In the genomic region with DNA sequence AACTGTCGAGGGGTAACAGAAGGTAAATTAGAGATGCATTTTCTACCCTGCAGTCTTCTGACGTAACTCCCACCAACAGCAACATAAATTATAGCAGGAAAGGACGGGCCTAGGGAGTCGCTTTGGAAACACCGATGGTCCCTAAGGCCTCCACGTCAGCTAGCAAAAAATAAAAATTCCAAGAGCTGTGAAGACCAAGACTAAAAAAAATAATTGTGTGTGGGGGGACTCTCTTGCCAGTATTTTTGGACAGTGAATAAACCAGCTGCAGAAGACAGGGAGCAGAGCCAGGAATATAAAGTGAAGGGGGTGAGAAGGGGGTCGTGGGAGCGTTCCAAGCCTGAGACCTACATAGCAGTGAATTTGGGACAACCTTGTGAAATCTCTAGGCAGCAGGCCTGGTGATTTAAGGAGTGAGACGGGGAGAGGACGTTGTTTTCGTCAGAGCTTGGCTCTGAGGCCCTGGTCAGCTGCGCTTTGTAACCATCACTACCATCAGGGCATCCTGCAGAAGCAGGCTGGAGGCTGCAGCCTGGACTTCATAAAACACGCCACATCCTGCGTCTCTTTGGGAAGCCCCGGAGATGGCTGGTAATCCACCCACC, we compare ENCODE assay signal across 14 cellular contexts.
DNase-seq lines count a peak whose midpoint lies in the region; ATAC-seq, FAIRE-seq and TF ChIP-seq lines count a peak whose summit lies in the region.
"Had no signal": no experiment of that assay in that cellular context is flagged by ENCODE, and none has a peak within 500 bp of the region (broad histone marks: within the 10 kb centered on the region; RNA-seq: fewer than 3 reads in every experiment).

No MANE protein-coding gene starts in this region.

- no peaks in the 10 kb centered on the region for H3K79me2 ChIP-seq in HepG2 (ENCODE audit: insufficient read depth, low read length)

- ATAC-seq in HepG2 (no peak), psoas muscle (peak; percentile 46 to 80 (median 71)), GM21381 (IDR thresholded peaks at IDR 0.05; ENCODE audit: unreplicated experiment) (no peak), HG02981 (IDR thresholded peaks at IDR 0.05; ENCODE audit: unreplicated experiment) (no peak)

- H3K4me2 ChIP-seq in HepG2 (ENCODE audit: low read depth, low read length): no peak overlapping the region

- intact Hi-C loops in HepG2 (cut with micrococcal nuclease; ENCODE audit: unreplicated experiment) (no loop called here), psoas muscle (cut with DNase I) (loop anchor here in 1 of 2 donors (10.0 kb wide), 1 partner anchor 191 kb away; no protein-coding TSS in a partner anchor)

- H3K36me3 ChIP-seq in liver (ENCODE audit: control insufficient read depth in 4 of 4, insufficient read depth in 3 of 4, low read depth in 1 of 4, low read length in 3 of 4) (peaks cover 0 to 10% (median 2%) of the 10 kb centered on the region in 4 donors), HepG2 (replicated peaks in 1 of 2; ENCODE audit: control insufficient read depth in 1 of 2, insufficient read depth in 2 of 2, low read length in 2 of 2) (no peaks in the 10 kb centered on the region), psoas muscle (ENCODE audit: insufficient read depth in 1 of 2, low read depth in 1 of 2) (peaks cover 0 to 17% of the 10 kb centered on the region in 2 donors), suprapubic skin (no peaks in the 10 kb centered on the region)

- TF ChIP-seq RAD21 in liver (IDR thresholded peaks at IDR 0.05) (no peak), HepG2 (CRISPR knock-in tag; IDR thresholded peaks at IDR 0.05) (no peak)

- in situ Hi-C loops in HepG2 (cut with HindIII; ENCODE audit: extremely low pct_ligation_motif_present, low pct_unique_long_range_greater_than_20kb): loop anchor here (10.0 to 25.0 kb wide), 2 partner anchors 201 to 863 kb away; a partner anchor contains a TSS

- no peak for TF ChIP-seq POLR2A in HepG2 (IDR thresholded peaks at IDR 0.05; ENCODE audit: insufficient read depth in 1 of 2, low read depth in 2 of 2, low read length in 2 of 2)
- TF ChIP-seq POLR2A in suprapubic skin (IDR thresholded peaks at IDR 0.05): no peak

- 83% methylated on average over 15 of the region's 15 CpGs for WGBS in liver
- WGBS in HepG2 (ENCODE audit: low lambda C conversion rate): 54% methylated on average over 10 of the region's 15 CpGs
- WGBS in psoas muscle, 3 donors: 52 to 63% (median 59%) methylated on average over 15 of the region's 15 CpGs
- WGBS in suprapubic skin: 81% methylated on average over 15 of the region's 15 CpGs

- CTCF ChIA-PET in HepG2 (lab: Yijun Ruan, JAX; ENCODE audit: low intra/inter-chr PET ratio, low total read pairs): no interaction called here

- TF ChIP-seq CTCF in liver (IDR thresholded peaks at IDR 0.05; ENCODE audit: low read depth, low read length, missing input control): no peak
- TF ChIP-seq CTCF in HepG2 (CRISPR knock-in tag; IDR thresholded peaks at IDR 0.05): no peak
- TF ChIP-seq CTCF in psoas muscle (IDR thresholded peaks at IDR 0.05): no peak
- TF ChIP-seq CTCF in suprapubic skin (IDR thresholded peaks at IDR 0.05): no peak

- H3K27ac ChIP-seq in liver (ENCODE audit: low read depth in 1 of 2, low read length in 2 of 2) (no peak overlapping the region), HepG2 (ENCODE audit: extremely low read length, insufficient read depth, low read length) (no peak overlapping the region), layer of hippocampus (ENCODE audit: low read depth, low read length) (peak overlapping the region; percentile 46), psoas muscle (peak overlapping the region; percentile 46), suprapubic skin (no peak overlapping the region)

- no peak for TF ChIP-seq EP300 in HepG2 (IDR thresholded peaks at IDR 0.05; ENCODE audit: low read depth in 2 of 2, low read length in 2 of 2)
- no peak for TF ChIP-seq EP300 in HepG2 (CRISPR knock-in tag; IDR thresholded peaks at IDR 0.05; ENCODE audit: borderline replicate concordance)
- no peak for TF ChIP-seq EP300 in suprapubic skin (IDR thresholded peaks at IDR 0.05)

- BruUV-seq in HepG2 (replicated peaks; lab: Mats Ljungman, UMichigan): no TSS peak

- no peaks in the 10 kb centered on the region for H3K27me3 ChIP-seq in liver (ENCODE audit: control insufficient read depth in 4 of 4, insufficient read depth in 4 of 4, low read length in 3 of 4)
- H3K27me3 ChIP-seq in HepG2 (ENCODE audit: control insufficient read depth in 1 of 2, insufficient read depth in 2 of 2, low read length in 2 of 2): no peaks in the 10 kb centered on the region; a peak in 1 of 5 replicates
- H3K27me3 ChIP-seq in layer of hippocampus (ENCODE audit: control insufficient read depth, insufficient read depth, low read length): no peaks in the 10 kb centered on the region
- H3K27me3 ChIP-seq in psoas muscle (ENCODE audit: insufficient read depth in 3 of 3, low read length in 2 of 3): no peaks in the 10 kb centered on the region
- H3K27me3 ChIP-seq in suprapubic skin: no peaks in the 10 kb centered on the region

- H3K9me3 ChIP-seq in liver (ENCODE audit: control insufficient read depth in 4 of 4, low read length in 3 of 4) (peaks cover 3 to 7% (median 5%) of the 10 kb centered on the region in 4 donors), HepG2 (ENCODE audit: low read length) (peaks cover 11% of the 10 kb centered on the region; the same call in 1 of the 2 replicates), psoas muscle (peaks cover 16% of the 10 kb centered on the region), suprapubic skin (peaks cover 10% of the 10 kb centered on the region)

- no peaks in the 10 kb centered on the region for H4K20me1 ChIP-seq in HepG2 (ENCODE audit: insufficient read depth, low read length)

- POLR2A ChIA-PET in HepG2 (lab: Yijun Ruan, JAX): no interaction called here

- H3K9ac ChIP-seq in liver (ENCODE audit: low read depth in 1 of 2, low read length in 2 of 2): no peak overlapping the region
- no peak overlapping the region for H3K9ac ChIP-seq in HepG2 (ENCODE audit: insufficient read depth, low read depth, low read length)

- no peak overlapping the region for H2AFZ ChIP-seq in HepG2 (ENCODE audit: low read length)

- H3K4me3 ChIP-seq in liver (ENCODE audit: low read depth in 1 of 3, low read length in 3 of 3): no peak overlapping the region
- no peak overlapping the region for H3K4me3 ChIP-seq in HepG2 (replicated peaks in 1 of 3; ENCODE audit: insufficient read depth in 1 of 3, low read depth in 2 of 3, low read length in 3 of 3)
- no peak overlapping the region for H3K4me3 ChIP-seq in psoas muscle
- H3K4me3 ChIP-seq in suprapubic skin: no peak overlapping the region

- no peak for FAIRE-seq in HepG2 (lab: Jason Lieb, UNC)

- DNase-seq in HepG2 (ENCODE audit: low spot score) (no peak), psoas muscle (peak; percentile 80 to 82), suprapubic skin (ENCODE audit: low spot score in 2 of 2) (no peak), NCI-H1105 treated with DMSO at 0.1 percent for 48 hours (lab: John Stamatoyannopoulos, UW) (no peak)
- DNase-seq: Caco-2, erythroblast, GF-D8, NCI-H2029, NCI-H748 treated with DMSO at 0.1 percent for 48 hours, T-helper 1 cell had no signal

- H3K4me1 ChIP-seq in liver (ENCODE audit: control insufficient read depth in 4 of 4, insufficient read depth in 4 of 4, low read length in 3 of 4) (no peaks in the 10 kb centered on the region), HepG2 (ENCODE audit: insufficient read depth, low read length) (no peaks in the 10 kb centered on the region), psoas muscle (no peaks in the 10 kb centered on the region), suprapubic skin (no peaks in the 10 kb centered on the region)
- H3K4me1 ChIP-seq: Caco-2 had no signal

TF ChIP-seq in liver, 16 proteins besides CTCF, POLR2A, EP300 and RAD21 (continues in another document):
- TF ChIP-seq RXRA (IDR thresholded peaks at IDR 0.05) (peak in 1 of 2 donors; percentile 6), SP1 (IDR thresholded peaks at IDR 0.05) (peak; percentile 28), NR2F2 (IDR thresholded peaks at IDR 0.05) (peak; percentile 57)

TF ChIP-seq in HepG2, 621 proteins besides CTCF, POLR2A, EP300 and RAD21:
- TF ChIP-seq, protein P1, sequence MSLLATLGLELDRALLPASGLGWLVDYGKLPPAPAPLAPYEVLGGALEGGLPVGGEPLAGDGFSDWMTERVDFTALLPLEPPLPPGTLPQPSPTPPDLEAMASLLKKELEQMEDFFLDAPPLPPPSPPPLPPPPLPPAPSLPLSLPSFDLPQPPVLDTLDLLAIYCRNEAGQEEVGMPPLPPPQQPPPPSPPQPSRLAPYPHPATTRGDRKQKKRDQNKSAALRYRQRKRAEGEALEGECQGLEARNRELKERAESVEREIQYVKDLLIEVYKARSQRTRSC (CRISPR knock-in tag; IDR thresholded peaks at IDR 0.05; ENCODE audit: low read depth): no peak
- TF ChIP-seq NKX3-1 (CRISPR knock-in tag; IDR thresholded peaks at IDR 0.05): no peak
- TF ChIP-seq, protein P2, sequence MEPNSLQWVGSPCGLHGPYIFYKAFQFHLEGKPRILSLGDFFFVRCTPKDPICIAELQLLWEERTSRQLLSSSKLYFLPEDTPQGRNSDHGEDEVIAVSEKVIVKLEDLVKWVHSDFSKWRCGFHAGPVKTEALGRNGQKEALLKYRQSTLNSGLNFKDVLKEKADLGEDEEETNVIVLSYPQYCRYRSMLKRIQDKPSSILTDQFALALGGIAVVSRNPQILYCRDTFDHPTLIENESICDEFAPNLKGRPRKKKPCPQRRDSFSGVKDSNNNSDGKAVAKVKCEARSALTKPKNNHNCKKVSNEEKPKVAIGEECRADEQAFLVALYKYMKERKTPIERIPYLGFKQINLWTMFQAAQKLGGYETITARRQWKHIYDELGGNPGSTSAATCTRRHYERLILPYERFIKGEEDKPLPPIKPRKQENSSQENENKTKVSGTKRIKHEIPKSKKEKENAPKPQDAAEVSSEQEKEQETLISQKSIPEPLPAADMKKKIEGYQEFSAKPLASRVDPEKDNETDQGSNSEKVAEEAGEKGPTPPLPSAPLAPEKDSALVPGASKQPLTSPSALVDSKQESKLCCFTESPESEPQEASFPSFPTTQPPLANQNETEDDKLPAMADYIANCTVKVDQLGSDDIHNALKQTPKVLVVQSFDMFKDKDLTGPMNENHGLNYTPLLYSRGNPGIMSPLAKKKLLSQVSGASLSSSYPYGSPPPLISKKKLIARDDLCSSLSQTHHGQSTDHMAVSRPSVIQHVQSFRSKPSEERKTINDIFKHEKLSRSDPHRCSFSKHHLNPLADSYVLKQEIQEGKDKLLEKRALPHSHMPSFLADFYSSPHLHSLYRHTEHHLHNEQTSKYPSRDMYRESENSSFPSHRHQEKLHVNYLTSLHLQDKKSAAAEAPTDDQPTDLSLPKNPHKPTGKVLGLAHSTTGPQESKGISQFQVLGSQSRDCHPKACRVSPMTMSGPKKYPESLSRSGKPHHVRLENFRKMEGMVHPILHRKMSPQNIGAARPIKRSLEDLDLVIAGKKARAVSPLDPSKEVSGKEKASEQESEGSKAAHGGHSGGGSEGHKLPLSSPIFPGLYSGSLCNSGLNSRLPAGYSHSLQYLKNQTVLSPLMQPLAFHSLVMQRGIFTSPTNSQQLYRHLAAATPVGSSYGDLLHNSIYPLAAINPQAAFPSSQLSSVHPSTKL (CRISPR knock-in tag; IDR thresholded peaks at IDR 0.05): no peak
- no peak for TF ChIP-seq ZNF33B (CRISPR knock-in tag; IDR thresholded peaks at IDR 0.05)
TF ChIP-seq in HepG2: peak in this region for 0.

Comparison
In these comparisons a context has a peak if more than half of its experiments do, and no peak if none do; other contexts are left out.
1. H3K27ac ChIP-seq: peak in layer of hippocampus (single experiment) and psoas muscle (single experiment); none in liver (0 of 2), HepG2 (single experiment) and suprapubic skin (single experiment).
2. ATAC-seq: peak in psoas muscle (4 of 4); none in HepG2 (single experiment), GM21381 (single experiment) and HG02981 (single experiment).
3. DNase-seq: peak in psoas muscle (2 of 2); none in HepG2 (single experiment), suprapubic skin (0 of 2) and NCI-H1105 treated with DMSO at 0.1 percent for 48 hours (single experiment).